34 cellular contexts compared by ENCODE assay signal in genomic region chr11:93024376-93024775, GRCh38. TPM values are rescaled to one million over a fixed set of nuclear protein-coding genes. Genes with fewer than 3 reads are reported as not detected.
DNase-seq lines count a peak whose midpoint lies in the region; ATAC-seq and TF ChIP-seq lines count a peak whose summit lies in the region.
"Had no signal": no experiment of that assay in that cellular context is flagged by ENCODE, and none has a peak within 500 bp of the region (broad histone marks: within the 10 kb centered on the region; RNA-seq: fewer than 3 reads in every experiment).

No MANE protein-coding gene starts in this region.

- H3K23ac ChIP-seq in mesendoderm (ENCODE audit: low read length) = no peak overlapping the region

- no peak overlapping the region for H2BK120ac ChIP-seq in mesendoderm (ENCODE audit: low read depth, low read length)

- H3K9me3 ChIP-seq in upper lobe of left lung = no peaks in the 10 kb centered on the region
- H3K9me3 ChIP-seq: esophagus muscularis mucosa, SJCRH30, tibial artery had no signal

- ATAC-seq in upper lobe of left lung (ENCODE audit: low FRiP score in 2 of 2) = no peak
- ATAC-seq: activated naive CD4-positive, alpha-beta T cell treated with anti-CD3 and anti-CD28 coated beads, Interleukin-2, amount 50 U/mL, for 72 hours; HCT116; PC-3; stimulated activated naive CD8-positive, alpha-beta T cell treated with anti-CD3 and anti-CD28 coated beads, Interleukin-15, amount 100 ng/mL, for 72 hours; T-cell had no signal

- no peak overlapping the region for H3K9ac ChIP-seq in mesendoderm (ENCODE audit: low read length)

- no peaks in the 10 kb centered on the region for H3K4me1 Mint-ChIP-seq in activated T-cell treated with anti-CD3 and anti-CD28 coated beads, Interleukin-2, amount 50 U/mL, for 24 hours (ENCODE audit: low read depth)
- H3K4me1 Mint-ChIP-seq: activated CD4-positive, alpha-beta memory T cell treated with anti-CD3 and anti-CD28 coated beads, Interleukin-2, amount 10 ng/mL, durations not matched to agents 7 days and 5 days; stimulated activated naive CD8-positive, alpha-beta T cell treated with anti-CD3 and anti-CD28 coated beads, Interleukin-15, amount 100 ng/mL, for 72 hours; T-cell had no signal

- no peaks in the 10 kb centered on the region for H3K79me2 ChIP-seq in mesendoderm (ENCODE audit: control insufficient read depth, insufficient read depth, low read length)

- no peak for TF ChIP-seq CTCF in cardiac fibroblast (IDR thresholded peaks at IDR 0.05; ENCODE audit: low read depth, low read length)
- no peak for TF ChIP-seq CTCF in upper lobe of left lung (IDR thresholded peaks at IDR 0.05)

- no peak overlapping the region for H3K18ac ChIP-seq in mesendoderm (ENCODE audit: low read length)

- H2AK5ac ChIP-seq in mesendoderm (ENCODE audit: low read length) = no peak overlapping the region

- 50 to 85% methylated on average over 1 of the region's 1 CpG for WGBS in upper lobe of left lung, 2 donors
- no CpG with 5 or more reads among the region's 1 CpG for WGBS in mesendoderm (ENCODE audit: extremely low coverage, insufficient coverage, low lambda C conversion rate)

- no peaks in the 10 kb centered on the region for H3K79me1 ChIP-seq in mesendoderm (ENCODE audit: low read length)

- H4K5ac ChIP-seq in mesendoderm (ENCODE audit: low read length) = no peak overlapping the region

- H3K36me3 ChIP-seq in upper lobe of left lung = no peaks in the 10 kb centered on the region
- H3K36me3 ChIP-seq in mesendoderm (ENCODE audit: control insufficient read depth, insufficient read depth, low read length) = no peaks in the 10 kb centered on the region
- H3K36me3 ChIP-seq: esophagus muscularis mucosa, SJCRH30, tibial artery had no signal

- H4K8ac ChIP-seq in mesendoderm (ENCODE audit: low read depth, low read length) = no peak overlapping the region

- no peak for TF ChIP-seq EP300 in upper lobe of left lung (IDR thresholded peaks at IDR 0.05)

- no peak overlapping the region for H3K56ac ChIP-seq in mesendoderm (ENCODE audit: low read length)

- no peaks in the 10 kb centered on the region for H3K27me3 ChIP-seq in upper lobe of left lung
- no peaks in the 10 kb centered on the region for H3K27me3 ChIP-seq in mesendoderm (ENCODE audit: insufficient read depth, low read length, poor library complexity)
- H3K27me3 ChIP-seq: esophagus muscularis mucosa, SJCRH30, tibial artery had no signal

- H3K27ac Mint-ChIP-seq in activated T-cell treated with anti-CD3 and anti-CD28 coated beads, Interleukin-2, amount 50 U/mL, for 24 hours = no peak overlapping the region
- H3K27ac Mint-ChIP-seq: activated CD4-positive, alpha-beta memory T cell treated with anti-CD3 and anti-CD28 coated beads, Interleukin-2, amount 10 ng/mL, durations not matched to agents 7 days and 5 days; activated naive CD4-positive, alpha-beta T cell treated with anti-CD3 and anti-CD28 coated beads, Interleukin-2, amount 50 U/mL, for 72 hours; dendritic cell treated with granulocyte-macrophage colony-stimulating factor and Interleukin-4, amounts not matched to agents 40 ng/mL and 50 ng/mL, for 4 days; endodermal cell; stimulated activated naive CD8-positive, alpha-beta T cell treated with anti-CD3 and anti-CD28 coated beads, Interleukin-15, amount 100 ng/mL, for 72 hours; T-cell had no signal

- H3K27ac ChIP-seq in upper lobe of left lung (no peak overlapping the region), mesendoderm (ENCODE audit: low read depth, low read length) (no peak overlapping the region)
- H3K27ac ChIP-seq: esophagus muscularis mucosa, SJCRH30, tibial artery had no signal

- H3K9me3 Mint-ChIP-seq in activated T-cell treated with anti-CD3 and anti-CD28 coated beads, Interleukin-2, amount 50 U/mL, for 24 hours = no peaks in the 10 kb centered on the region
- H3K9me3 Mint-ChIP-seq: activated CD4-positive, alpha-beta memory T cell treated with anti-CD3 and anti-CD28 coated beads, Interleukin-2, amount 10 ng/mL, durations not matched to agents 7 days and 5 days; activated naive CD4-positive, alpha-beta T cell treated with anti-CD3 and anti-CD28 coated beads, Interleukin-2, amount 50 U/mL, for 72 hours; dendritic cell treated with granulocyte-macrophage colony-stimulating factor and Interleukin-4, amounts not matched to agents 40 ng/mL and 50 ng/mL, for 4 days; endodermal cell; stimulated activated naive CD8-positive, alpha-beta T cell treated with anti-CD3 and anti-CD28 coated beads, Interleukin-15, amount 100 ng/mL, for 72 hours; T-cell had no signal

- no peak overlapping the region for H3K4me3 ChIP-seq in cardiac fibroblast (replicated peaks in 1 of 2; ENCODE audit: low read depth in 2 of 2, low read length in 2 of 2)
- no peak overlapping the region for H3K4me3 ChIP-seq in upper lobe of left lung
- H3K4me3 ChIP-seq in mesendoderm (ENCODE audit: low read length) = no peak overlapping the region
- H3K4me3 ChIP-seq: esophagus muscularis mucosa, SJCRH30, tibial artery had no signal

- no peak overlapping the region for H3K4me3 Mint-ChIP-seq in activated T-cell treated with anti-CD3 and anti-CD28 coated beads, Interleukin-2, amount 50 U/mL, for 24 hours
- H3K4me3 Mint-ChIP-seq: activated CD4-positive, alpha-beta memory T cell treated with anti-CD3 and anti-CD28 coated beads, Interleukin-2, amount 10 ng/mL, durations not matched to agents 7 days and 5 days; dendritic cell treated with granulocyte-macrophage colony-stimulating factor and Interleukin-4, amounts not matched to agents 40 ng/mL and 50 ng/mL, for 4 days; endodermal cell; nephron; stimulated activated naive CD8-positive, alpha-beta T cell treated with anti-CD3 and anti-CD28 coated beads, Interleukin-15, amount 100 ng/mL, for 72 hours; T-cell had no signal

- TF ChIP-seq POLR2A in upper lobe of left lung (IDR thresholded peaks at IDR 0.05) = no peak

- H3K27me3 Mint-ChIP-seq in activated T-cell treated with anti-CD3 and anti-CD28 coated beads, Interleukin-2, amount 50 U/mL, for 24 hours = peaks cover 15% of the 10 kb centered on the region
- H3K27me3 Mint-ChIP-seq: dendritic cell treated with granulocyte-macrophage colony-stimulating factor and Interleukin-4, amounts not matched to agents 40 ng/mL and 50 ng/mL, for 4 days; stimulated activated naive CD8-positive, alpha-beta T cell treated with anti-CD3 and anti-CD28 coated beads, Interleukin-15, amount 100 ng/mL, for 72 hours had no signal

- no peaks in the 10 kb centered on the region for H3K36me3 Mint-ChIP-seq in activated T-cell treated with anti-CD3 and anti-CD28 coated beads, Interleukin-2, amount 50 U/mL, for 24 hours (ENCODE audit: low read depth)
- H3K36me3 Mint-ChIP-seq: activated naive CD4-positive, alpha-beta T cell treated with anti-CD3 and anti-CD28 coated beads, Interleukin-2, amount 50 U/mL, for 72 hours; T-cell had no signal

- no peak overlapping the region for H3K4ac ChIP-seq in mesendoderm (ENCODE audit: low read depth, low read length)

- H3K4me1 ChIP-seq in upper lobe of left lung (no peaks in the 10 kb centered on the region), mesendoderm (ENCODE audit: control insufficient read depth, low read depth, low read length) (no peaks in the 10 kb centered on the region)

- H2BK15ac ChIP-seq in mesendoderm (replicated peaks; ENCODE audit: low read depth) = no peak overlapping the region

- DNase-seq in DMS79 (lab: John Stamatoyannopoulos, UW) (peak; percentile 33), LHCN-M2 (ENCODE audit: low read depth) (peak; percentile 37), cardiac fibroblast (ENCODE audit: low read depth in 2 of 2) (peak; percentile 15 to 25), kidney tubule cell (ENCODE audit: low spot score) (peak; percentile 90), cerebellar nuclear complex (lab: John Stamatoyannopoulos, UW) (no peak), upper lobe of left lung (no peak), mesendoderm (no peak)
- DNase-seq in activated T-cell treated with anti-CD3 and anti-CD28 coated beads, Interleukin-2, amount 50 U/mL, for 24 hours = no peak
- DNase-seq: activated CD4-positive, alpha-beta memory T cell treated with anti-CD3 and anti-CD28 coated beads, Interleukin-2, amount 10 ng/mL, durations not matched to agents 7 days and 5 days; activated CD4-positive, CD25-positive, alpha-beta regulatory T cell treated with anti-CD3 and anti-CD28 coated beads, Interleukin-2, amount 50 U/mL, for 72 hours; activated CD8-positive, alpha-beta memory T cell treated with anti-CD3 and anti-CD28 coated beads, Interleukin-2, amount 50 U/mL, for 48 hours; anterior cingulate cortex; caudate nucleus; endodermal cell; GF-D8; Karpas-422; NCI-H1694 treated with DMSO at 0.1 percent for 48 hours; NCI-H510A treated with DMSO at 0.1 percent for 48 hours; PC-3; retina; SJCRH30; small intestine; stimulated activated naive CD8-positive, alpha-beta T cell treated with anti-CD3 and anti-CD28 coated beads, Interleukin-15, amount 100 ng/mL, for 72 hours; T-cell; tibial artery had no signal

- H3K4me2 ChIP-seq in mesendoderm (ENCODE audit: low read length) = no peak overlapping the region

- H2BK5ac ChIP-seq in mesendoderm (ENCODE audit: low read length) = no peak overlapping the region

RNA-seq across cellular contexts. Expression of gene MTNR1B, which starts 54.9 kb away (rescaled TPM):
- total RNA-seq in LHCN-M2 (2014; rRNA removed) (not detected in 2 replicates), upper lobe of left lung (not detected)
- not detected for polyA plus RNA-seq in LHCN-M2 (2012)
- not detected for polyA plus RNA-seq in mesendoderm (2013, experiment 1 of 2)
- not detected for polyA plus RNA-seq in mesendoderm (2013, experiment 2 of 2)
- total RNA-seq: A673; activated CD4-positive, alpha-beta memory T cell treated with anti-CD3 and anti-CD28 coated beads, Interleukin-2, amount 10 ng/mL, durations not matched to agents 7 days and 5 days; activated naive CD4-positive, alpha-beta T cell treated with anti-CD3 and anti-CD28 coated beads, Interleukin-2, amount 50 U/mL, for 72 hours; esophagus muscularis mucosa; liver; osteoblast; PC-3; SJCRH30; T-cell had no signal
- polyA plus RNA-seq: BJ, liver, small intestine had no signal

Comparison
In these comparisons a context has a peak if more than half of its experiments do, and no peak if none do; other contexts are left out.
1. DNase-seq: peak in DMS79 (single experiment), LHCN-M2 (single experiment), cardiac fibroblast (2 of 2) and kidney tubule cell (single experiment); none in activated T-cell treated with anti-CD3 and anti-CD28 coated beads, Interleukin-2, amount 50 U/mL, for 24 hours (single experiment), cerebellar nuclear complex (0 of 2), upper lobe of left lung (0 of 2) and mesendoderm (single experiment).